ENCODE assay signal across 8 cellular contexts in genomic region chr18:46071894-46072867, GRCh38. TPM values are rescaled to one million over a fixed set of nuclear protein-coding genes. Genes with fewer than 3 reads are reported as not detected.
A peak's percentile ranks its signal among the peaks of the same experiment; 100 is the strongest.
DNase-seq lines count a peak whose midpoint lies in the region; FAIRE-seq and TF ChIP-seq lines count a peak whose summit lies in the region.

PSTPIP2 (minus strand) TSS chr18:46072260; CDS start chr18:46072188, 72 bp downstream.

- H3K36me3 ChIP-seq in GM06990 (ENCODE audit: control insufficient read depth, insufficient read depth, low read length) (no peaks in the 10 kb centered on the region; the same call in 1 of the 2 replicates), H1 (ENCODE audit: control insufficient read depth in 2 of 4, insufficient read depth in 4 of 4, low read length in 3 of 4) (no peaks in the 10 kb centered on the region)

- no peak within 1 kb of the TSS for H2BK15ac ChIP-seq in H1 (ENCODE audit: low read length)

- peak within 1 kb of the TSS; percentile 88 to 89 for H3K4me2 ChIP-seq in H1 (ENCODE audit: insufficient read depth in 1 of 2, low read depth in 2 of 2, low read length in 2 of 2)

- no peak within 1 kb of the TSS for H2BK120ac ChIP-seq in H1 (replicated peaks; ENCODE audit: low read depth, low read length)

- H3K79me2 ChIP-seq in H1 (ENCODE audit: control insufficient read depth in 1 of 2, insufficient read depth in 2 of 2, low read length in 2 of 2) = no peaks in the 10 kb centered on the region

- H3K4me1 ChIP-seq in H1 (replicated peaks in 1 of 4; ENCODE audit: control insufficient read depth in 3 of 4, insufficient read depth in 4 of 4, low read length in 3 of 4) (peaks cover 0 to 6% (median 0%) of the 10 kb centered on the region in 4 experiments; a peak in 2 of 7 replicates), mononuclear cell (ENCODE audit: insufficient read depth, low read length) (peaks cover 47% of the 10 kb centered on the region)

- peak within 1 kb of the TSS; percentile 29; the same call in 1 of the 2 replicates for H4K8ac ChIP-seq in H1 (ENCODE audit: extremely low read depth, insufficient read depth, low read length)

- FAIRE-seq in H1 (lab: Jason Lieb, UNC) = no peak

- H3K23ac ChIP-seq in H1 (ENCODE audit: insufficient read length) = no peak within 1 kb of the TSS

- H3K4me3 ChIP-seq in GM06990 (replicated peaks; ENCODE audit: low read depth, low read length) = peak within 1 kb of the TSS; percentile 66
- peak within 1 kb of the TSS; percentile 81 for H3K4me3 ChIP-seq in HFF-Myc (replicated peaks; ENCODE audit: low read depth, low read length)
- H3K4me3 ChIP-seq in H1 (ENCODE audit: extremely low read depth in 1 of 4, insufficient read depth in 2 of 4, low read depth in 3 of 4, low read length in 4 of 4) = peak within 1 kb of the TSS; percentile 69 to 86 (median 74)
- peak within 1 kb of the TSS; percentile 78 for H3K4me3 ChIP-seq in mononuclear cell (ENCODE audit: low read length)

- WGBS in H1 (ENCODE audit: extremely low coverage in 1 of 2, insufficient coverage in 1 of 2, insufficient read length in 1 of 2, insufficient replicate concordance in 2 of 2, low coverage in 1 of 2, low lambda C conversion rate in 2 of 2, missing lambda C conversion rate in 1 of 2), 2 experiments = 10% methylated on average over 70 of the region's 87 CpGs; no CpG with 5 or more reads in 1 of the 2 experiments

- no peak within 1 kb of the TSS for H3K14ac ChIP-seq in H1 (ENCODE audit: insufficient read length)

- TF ChIP-seq CTCF in GM06990 (IDR thresholded peaks at IDR 0.05; ENCODE audit: insufficient read depth, low read length, poor library complexity, severe bottlenecking) (no peak), HFF-Myc (IDR thresholded peaks at IDR 0.05; ENCODE audit: low read depth, low read length, missing control alignments) (no peak), H1 (IDR thresholded peaks at IDR 0.05; ENCODE audit: control extremely low read depth in 1 of 3, insufficient read depth in 1 of 3, low read depth in 1 of 3, low read length in 3 of 3) (no peak)

- no peak for TF ChIP-seq POLR2A in H1 (IDR thresholded peaks at IDR 0.05; ENCODE audit: control extremely low read depth in 1 of 2, low read depth in 2 of 2, low read length in 2 of 2)

- H3K18ac ChIP-seq in H1 (ENCODE audit: extremely low read depth, low read length) = no peak within 1 kb of the TSS

- no peaks in the 10 kb centered on the region for H3K27me3 ChIP-seq in GM06990 (replicated peaks; ENCODE audit: control insufficient read depth, insufficient read depth, low read length)
- H3K27me3 ChIP-seq in H1 (replicated peaks in 1 of 4; ENCODE audit: control insufficient read depth in 3 of 4, extremely low read depth in 1 of 4, insufficient read depth in 3 of 4, low read length in 3 of 4) = peaks cover 4 to 31% (median 28%) of the 10 kb centered on the region in 4 experiments
- H3K27me3 ChIP-seq in mononuclear cell (ENCODE audit: insufficient read depth, low read length) = no peaks in the 10 kb centered on the region

- H3K9me3 ChIP-seq in H1 (ENCODE audit: insufficient read depth in 2 of 2, low read depth in 1 of 2, low read length in 1 of 2) (no peaks in the 10 kb centered on the region), mononuclear cell (ENCODE audit: low read depth, low read length) (no peaks in the 10 kb centered on the region)

- no peaks in the 10 kb centered on the region for H3K79me1 ChIP-seq in H1 (ENCODE audit: low read depth, low read length)

- CTCF ChIA-PET in H1 (lab: Charles Lee; ENCODE audit: partially characterized antibody) = interaction anchor here (0.6 to 4.1 kb wide), 31 partner anchors 9 to 419 kb away, joined by 3 to 27 read pairs (median 6); no protein-coding TSS in a partner anchor

- POLR2A ChIA-PET in H1 (lab: Charles Lee; ENCODE audit: partially characterized antibody) = interaction anchor here (0.6 to 2.3 kb wide), 6 partner anchors 9 to 113 kb away, joined by 3 to 7 read pairs (median 4); partner anchors contain the start of gene HAUS1

- peaks cover 11% of the 10 kb centered on the region; the same call in 1 of the 2 replicates for H3K23me2 ChIP-seq in H1 (ENCODE audit: low read depth, low read length)

- no peak within 1 kb of the TSS for H4K91ac ChIP-seq in H1 (replicated peaks; ENCODE audit: insufficient read length, low read length)

- H2BK20ac ChIP-seq in H1 (ENCODE audit: low read length) = no peak within 1 kb of the TSS

- H2BK5ac ChIP-seq in H1 (ENCODE audit: low read depth, low read length) = no peak within 1 kb of the TSS

- peaks cover 0 to 3% of the 10 kb centered on the region in 2 experiments for H4K20me1 ChIP-seq in H1 (replicated peaks in 1 of 2; ENCODE audit: control insufficient read depth in 1 of 2, insufficient read depth in 2 of 2, low read length in 2 of 2)

- H3K4ac ChIP-seq in H1 (replicated peaks; ENCODE audit: insufficient read length, low read depth, low read length) = no peak within 1 kb of the TSS

- no peak for TF ChIP-seq EP300 in H1 (IDR thresholded peaks at IDR 0.05; ENCODE audit: borderline replicate concordance in 1 of 2, low read depth in 2 of 2, low read length in 2 of 2)

- H2AK5ac ChIP-seq in H1 (ENCODE audit: low read depth, low read length) = no peak within 1 kb of the TSS

- TF ChIP-seq RAD21 in H1 (IDR thresholded peaks at IDR 0.05 in 1 of 2, conservative IDR thresholded peaks at IDR 0.05 in 1 of 2; ENCODE audit: low read depth in 2 of 2, low read length in 2 of 2) = 0 out of 4 replicates have a peak, but pooled peaks have one; percentile 0 to 1

- DNase-seq in GM06990 (ENCODE audit: extremely low read depth, insufficient read length) (peak; percentile 58), HFF-Myc (ENCODE audit: extremely low read depth, low read depth) (no peak), NCI-H2107 treated with DMSO at 0.1 percent for 48 hours (lab: John Stamatoyannopoulos, UW; ENCODE audit: unreplicated experiment) (peak; percentile 6), H1 (ENCODE audit: low read depth in 1 of 2, low spot score in 2 of 2) (peak in 1 of 2 experiments; percentile 73), foreskin melanocyte (no peak)
- DNase-seq in activated CD8-positive, alpha-beta memory T cell treated with anti-CD3 and anti-CD28 coated beads for 24 hours = peak; percentile 84
- DNase-seq in stimulated activated CD8-positive, alpha-beta memory T cell treated with anti-CD3 and anti-CD28 coated beads, Interleukin-4, amount 100 ng/mL, for 24 hours (ENCODE audit: low read depth) = peak; percentile 44

- peak within 1 kb of the TSS; percentile 62; the same call in 1 of the 2 replicates for H2AFZ ChIP-seq in H1 (ENCODE audit: low read length)

- H3K27ac ChIP-seq in H1 (ENCODE audit: low read depth, low read length) = no peak within 1 kb of the TSS

- H2BK12ac ChIP-seq in H1 (ENCODE audit: low read depth, low read length) = 0 out of 2 replicates have a peak within 1 kb of the TSS, but pooled peaks have one; percentile 27

- no peak within 1 kb of the TSS for H4K5ac ChIP-seq in H1 (ENCODE audit: insufficient read length, low read depth, low read length)

- H3K56ac ChIP-seq in H1 (replicated peaks; ENCODE audit: insufficient read length, low read depth, low read length) = no peak within 1 kb of the TSS

- H3K9ac ChIP-seq in H1 (replicated peaks in 1 of 4; ENCODE audit: extremely low read depth in 1 of 4, low read depth in 3 of 4, low read length in 3 of 4) = peak within 1 kb of the TSS in 1 of 4 experiments; percentile 34; a peak in 3 of 7 replicates

TF ChIP-seq in H1, 55 proteins besides CTCF, POLR2A, EP300 and RAD21 (continues in another document):
- TF ChIP-seq RNF2 (IDR thresholded peaks at IDR 0.05; ENCODE audit: borderline replicate concordance, low read depth, low read length, missing control alignments, poor library complexity, severe bottlenecking) = peak; percentile 44
- no peak for TF ChIP-seq GTF2F1 (IDR thresholded peaks at IDR 0.05; ENCODE audit: borderline replicate concordance, low read depth, low read length)
- TF ChIP-seq JUND (IDR thresholded peaks at IDR 0.05; ENCODE audit: low read length) = no peak
- TF ChIP-seq ASH2L (IDR thresholded peaks at IDR 0.05; ENCODE audit: low read length) = peak; percentile 48
- peak; percentile 49; the same call in 1 of the 2 replicates for TF ChIP-seq TBP (IDR thresholded peaks at IDR 0.05; ENCODE audit: low read depth, low read length)
- peak; percentile 59; the same call in 1 of the 2 replicates for TF ChIP-seq TAF1 (IDR thresholded peaks at IDR 0.05; ENCODE audit: low read depth, low read length)
- peak; percentile 66 for TF ChIP-seq EZH2 (IDR thresholded peaks at IDR 0.05; ENCODE audit: low read depth, low read length, severe bottlenecking)
- no peak for TF ChIP-seq SIX5 (IDR thresholded peaks at IDR 0.05; ENCODE audit: low read depth, low read length)
- 0 out of 2 replicates have a peak, but pooled peaks have one; percentile 29 for TF ChIP-seq RBBP5 (IDR thresholded peaks at IDR 0.05; ENCODE audit: borderline replicate concordance, low read depth, low read length)
- 0 out of 2 replicates have a peak, but pooled peaks have one; percentile 33 for TF ChIP-seq SP4 (IDR thresholded peaks at IDR 0.05; ENCODE audit: low read length)
- 0 out of 2 replicates have a peak, but pooled peaks have one; percentile 14 for TF ChIP-seq KDM1A (IDR thresholded peaks at IDR 0.05; ENCODE audit: borderline replicate concordance, low read length)
- peak; percentile 40; the same call in 1 of the 2 replicates for TF ChIP-seq TEAD4 (IDR thresholded peaks at IDR 0.05; ENCODE audit: low read depth, low read length)
- peak; percentile 74 for TF ChIP-seq SUZ12 (IDR thresholded peaks at IDR 0.05; ENCODE audit: low read length)
- no peak for TF ChIP-seq CHD1 (IDR thresholded peaks at IDR 0.05; ENCODE audit: low read depth, low read length)
- TF ChIP-seq JUN (IDR thresholded peaks at IDR 0.05; ENCODE audit: low read depth, low read length) = no peak
- TF ChIP-seq MAX (IDR thresholded peaks at IDR 0.05) = peak; percentile 46; the same call in 1 of the 2 replicates
- TF ChIP-seq BCL11A (IDR thresholded peaks at IDR 0.05; ENCODE audit: low read depth in 2 of 2, low read length in 2 of 2) = no peak
- no peak for TF ChIP-seq HDAC6 (IDR thresholded peaks at IDR 0.05; ENCODE audit: low read depth, low read length)

RNA-seq across cellular contexts. Expression of gene PSTPIP2, which starts in this region (rescaled TPM):
- total RNA-seq in H1 (2021; fragmentation: NEBNext Ultra II Directional; extraction: Animal tissue kit (Norgen Biotek cat#: 25700)) = 2.4 and 2.7 TPM in 2 replicates
- 0.93 and 1.8 TPM in 2 replicates for polyA plus RNA-seq in H1 (2011; rRNA removed)
- polyA plus RNA-seq in H1 (2011; cell fraction: cytosol; rRNA removed) = 1.6 TPM
- polyA plus RNA-seq in H1 (2011; cell fraction: nucleus; rRNA removed) = 1.2 TPM
- 1.1 to 2.5 TPM (median 1.3 TPM) in 4 replicates for polyA plus RNA-seq in H1 (2012, experiment 1 of 2)
- polyA plus RNA-seq in H1 (2012, experiment 2 of 2) = 0.22 TPM
- 2.6 TPM for polyA plus RNA-seq in H1 (2013, experiment 1 of 2)
- 2.6 TPM for polyA plus RNA-seq in H1 (2013, experiment 2 of 2)
- 1.1 and 1.3 TPM in 2 replicates for polyA minus RNA-seq in H1 (2011; rRNA and poly(A)+ RNA removed)
- polyA minus RNA-seq in H1 (2011; cell fraction: cytosol; rRNA and poly(A)+ RNA removed) = 3.2 TPM
- 2.3 TPM for polyA minus RNA-seq in H1 (2011; cell fraction: nucleus; rRNA and poly(A)+ RNA removed)
- 27.9 TPM for total RNA-seq in mononuclear cell

Comparison
In these comparisons a context has a peak if more than half of its experiments do, and no peak if none do; other contexts are left out.
1. DNase-seq: peak in GM06990 (single experiment), NCI-H2107 treated with DMSO at 0.1 percent for 48 hours (single experiment), activated CD8-positive, alpha-beta memory T cell treated with anti-CD3 and anti-CD28 coated beads for 24 hours (single experiment) and stimulated activated CD8-positive, alpha-beta memory T cell treated with anti-CD3 and anti-CD28 coated beads, Interleukin-4, amount 100 ng/mL, for 24 hours (single experiment); none in HFF-Myc (single experiment) and foreskin melanocyte (single experiment).
2. Peak in every context shown above with its lines, with median percentiles within 50 percentile points of each other: H3K4me3 ChIP-seq.